5 cellular contexts compared by ENCODE assay signal in the genomic region with DNA sequence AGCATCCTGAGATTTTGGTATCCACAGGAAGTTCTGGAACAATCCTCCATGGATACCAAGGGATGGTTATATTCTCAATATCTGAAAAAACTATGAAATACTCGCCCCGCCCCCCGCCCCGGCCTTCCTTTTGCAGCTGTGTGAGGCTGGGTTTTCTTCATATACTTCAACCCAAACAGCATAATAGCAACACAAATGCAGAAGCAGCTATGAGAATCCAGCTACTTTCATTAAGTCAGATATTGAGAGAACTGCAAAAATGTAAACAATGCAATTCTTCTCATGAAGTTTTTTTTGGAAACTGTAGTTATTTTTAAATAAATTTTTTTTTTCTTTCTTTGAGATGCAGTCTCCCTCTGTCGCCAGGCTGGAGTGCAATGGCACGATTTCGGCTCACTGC.
"Had no signal": no experiment of that assay in that cellular context is flagged by ENCODE, and none has a peak within 500 bp of the region (broad histone marks: within the 10 kb centered on the region; RNA-seq: fewer than 3 reads in every experiment).

No MANE protein-coding gene starts in this region.

- ATAC-seq: GM23338 had no signal

- H3K4me3 ChIP-seq: GM23338 had no signal

- H2AFZ ChIP-seq: GM23338 had no signal

- DNase-seq: H9, HCEC 1CT, KBM-7 had no signal

- H3K27ac ChIP-seq: KMS-11 had no signal

- H3K9ac ChIP-seq: KMS-11 had no signal

- H3K4me2 ChIP-seq: GM23338, KMS-11 had no signal
